ENCODE assay signal across 18 cellular contexts in the genomic region with DNA sequence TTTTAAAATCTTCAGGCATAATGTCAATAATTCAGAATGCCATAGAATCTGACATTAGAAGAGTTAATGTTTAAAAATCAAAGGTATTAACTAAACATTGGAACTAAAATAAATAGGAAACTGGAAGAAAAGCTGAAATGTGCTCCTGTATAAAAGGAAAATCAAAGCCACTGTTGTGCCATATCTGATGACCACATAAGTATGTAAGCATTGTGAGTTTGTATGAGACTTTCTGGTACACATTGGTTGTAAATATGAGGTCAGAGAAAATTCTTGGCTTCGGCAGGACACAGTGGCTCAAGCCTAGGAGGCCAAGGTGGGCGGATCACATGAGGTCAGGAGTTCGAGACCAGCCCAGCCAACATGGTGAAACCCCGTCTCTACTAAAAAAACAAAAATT. TPM values are rescaled to one million over a fixed set of nuclear protein-coding genes. Genes with fewer than 3 reads are reported as not detected.
DNase-seq lines count a peak whose midpoint lies in the region; ATAC-seq and TF ChIP-seq lines count a peak whose summit lies in the region.
"Had no signal": no experiment of that assay in that cellular context is flagged by ENCODE, and none has a peak within 500 bp of the region (broad histone marks: within the 10 kb centered on the region; RNA-seq: fewer than 3 reads in every experiment).

No MANE protein-coding gene starts in this region.

- DNase-seq in CD14-positive monocyte (ENCODE audit: low spot score), result no peak
- DNase-seq in fibroblast of mammary gland (ENCODE audit: low read depth), result peak; percentile 52
- peak; percentile 18 for DNase-seq in renal cortical epithelial cell (ENCODE audit: low read depth)
- DNase-seq in activated CD4-positive, alpha-beta memory T cell treated with anti-CD3 and anti-CD28 coated beads, Interleukin-2, amount 10 ng/mL, durations not matched to agents 7 days and 5 days, result no peak
- no peak for DNase-seq in anterior cingulate cortex (lab: John Stamatoyannopoulos, UW)
- DNase-seq in WERI-Rb-1, result no peak
- DNase-seq in tibial artery, result no peak
- DNase-seq: CD8-positive, alpha-beta memory T cell; NCI-H1417 treated with DMSO at 0.1 percent for 48 hours; NCI-H187 treated with DMSO at 0.1 percent for 48 hours; NCI-H345; NCI-H524 treated with DMSO at 0.1 percent for 48 hours; PC-9 had no signal

- peaks cover 0 to 5% (median 0%) of the 10 kb centered on the region in 3 donors for H3K27me3 Mint-ChIP-seq in CD14-positive monocyte (ENCODE audit: low read depth in 3 of 3)
- H3K27me3 Mint-ChIP-seq in activated T-helper 17 cell treated with anti-CD3 and anti-CD28 coated beads, Interleukin-2, amount 50 U/mL, for 72 hours, result no peaks in the 10 kb centered on the region
- peaks cover 14% of the 10 kb centered on the region for H3K27me3 Mint-ChIP-seq in activated CD4-positive, alpha-beta memory T cell treated with anti-CD3 and anti-CD28 coated beads, Interleukin-2, amount 10 ng/mL, durations not matched to agents 7 days and 5 days

- H3K36me3 Mint-ChIP-seq in CD14-positive monocyte, result no peaks in the 10 kb centered on the region
- H3K36me3 Mint-ChIP-seq in activated T-helper 17 cell treated with anti-CD3 and anti-CD28 coated beads, Interleukin-2, amount 50 U/mL, for 72 hours (ENCODE audit: low read depth), result no peaks in the 10 kb centered on the region
- H3K36me3 Mint-ChIP-seq in activated CD4-positive, alpha-beta memory T cell treated with anti-CD3 and anti-CD28 coated beads, Interleukin-2, amount 10 ng/mL, durations not matched to agents 7 days and 5 days (ENCODE audit: low read depth), result no peaks in the 10 kb centered on the region

- no peaks in the 10 kb centered on the region for H3K27me3 ChIP-seq in WERI-Rb-1 (ENCODE audit: insufficient read depth, low read depth, severe bottlenecking)
- H3K27me3 ChIP-seq in tibial artery, result no peaks in the 10 kb centered on the region
- H3K27me3 ChIP-seq: BLaER1 treated with 17β-estradiol and CSF1 and Interleukin-3, amounts not matched to agents 10 nM and 100 nM had no signal

- no peak overlapping the region for H3K4me3 ChIP-seq in fibroblast of mammary gland (ENCODE audit: control insufficient read depth, low read depth, low read length)
- H3K4me3 ChIP-seq in WERI-Rb-1 (ENCODE audit: low read depth, low read length), result no peak overlapping the region
- H3K4me3 ChIP-seq in tibial artery, result no peak overlapping the region
- H3K4me3 ChIP-seq: A549; BLaER1 treated with 17β-estradiol and CSF1 and Interleukin-3, amounts not matched to agents 10 nM and 100 nM; PC-9 had no signal

- H3K27ac Mint-ChIP-seq in CD14-positive monocyte, result peak overlapping the region in 4 of 7 donors; percentile 27 to 80 (median 55)
- peak overlapping the region; percentile 82 for H3K27ac Mint-ChIP-seq in activated T-helper 17 cell treated with anti-CD3 and anti-CD28 coated beads, Interleukin-2, amount 50 U/mL, for 72 hours
- no peak overlapping the region for H3K27ac Mint-ChIP-seq in activated CD4-positive, alpha-beta memory T cell treated with anti-CD3 and anti-CD28 coated beads, Interleukin-2, amount 10 ng/mL, durations not matched to agents 7 days and 5 days
- H3K27ac Mint-ChIP-seq: CD8-positive, alpha-beta memory T cell had no signal

- TF ChIP-seq CTCF in CD14-positive monocyte (IDR thresholded peaks at IDR 0.05) (no peak), fibroblast of mammary gland (conservative IDR thresholded peaks at IDR 0.05; ENCODE audit: control insufficient read depth, insufficient read depth, low read depth, low read length) (no peak), WERI-Rb-1 (IDR thresholded peaks at IDR 0.05; ENCODE audit: low read depth, low read length) (no peak), tibial artery (IDR thresholded peaks at IDR 0.05) (no peak)

- H3K4me1 Mint-ChIP-seq in CD14-positive monocyte, result peaks cover 28% of the 10 kb centered on the region
- peaks cover 19% of the 10 kb centered on the region for H3K4me1 Mint-ChIP-seq in activated T-helper 17 cell treated with anti-CD3 and anti-CD28 coated beads, Interleukin-2, amount 50 U/mL, for 72 hours
- peaks cover 27% of the 10 kb centered on the region for H3K4me1 Mint-ChIP-seq in activated CD4-positive, alpha-beta memory T cell treated with anti-CD3 and anti-CD28 coated beads, Interleukin-2, amount 10 ng/mL, durations not matched to agents 7 days and 5 days

- POLR2A ChIA-PET in activated CD4-positive, alpha-beta memory T cell treated with anti-CD3 and anti-CD28 coated beads, Interleukin-2, amount 10 ng/mL, durations not matched to agents 7 days and 5 days (lab: Charles Lee), result interaction anchor here (0.8 kb wide), 1 partner anchor 109 kb away, joined by 4 read pairs; no protein-coding TSS in a partner anchor

- H3K4me1 ChIP-seq in tibial artery, result peaks cover 0 to 16% (median 5%) of the 10 kb centered on the region in 4 donors

- no peak overlapping the region for H3K4me3 Mint-ChIP-seq in CD14-positive monocyte
- peak overlapping the region; percentile 33 for H3K4me3 Mint-ChIP-seq in activated T-helper 17 cell treated with anti-CD3 and anti-CD28 coated beads, Interleukin-2, amount 50 U/mL, for 72 hours
- H3K4me3 Mint-ChIP-seq in activated CD4-positive, alpha-beta memory T cell treated with anti-CD3 and anti-CD28 coated beads, Interleukin-2, amount 10 ng/mL, durations not matched to agents 7 days and 5 days, result no peak overlapping the region
- H3K4me3 Mint-ChIP-seq: CD8-positive, alpha-beta memory T cell had no signal

- H3K36me3 ChIP-seq in WERI-Rb-1, result no peaks in the 10 kb centered on the region
- H3K36me3 ChIP-seq in tibial artery, result no peaks in the 10 kb centered on the region
- H3K36me3 ChIP-seq: BLaER1 treated with 17β-estradiol and CSF1 and Interleukin-3, amounts not matched to agents 10 nM and 100 nM had no signal

- CTCF ChIA-PET in activated CD4-positive, alpha-beta memory T cell treated with anti-CD3 and anti-CD28 coated beads, Interleukin-2, amount 10 ng/mL, durations not matched to agents 7 days and 5 days (lab: Charles Lee), result no interaction called here

- no peak for ATAC-seq in activated T-helper 17 cell treated with anti-CD3 and anti-CD28 coated beads, Interleukin-2, amount 50 U/mL, for 72 hours (replicated peaks)
- ATAC-seq: A549 had no signal

- no peaks in the 10 kb centered on the region for H3K9me3 ChIP-seq in WERI-Rb-1 (ENCODE audit: severe bottlenecking)
- no peaks in the 10 kb centered on the region for H3K9me3 ChIP-seq in tibial artery
- H3K9me3 ChIP-seq: A549 had no signal

- H3K27ac ChIP-seq in WERI-Rb-1, result no peak overlapping the region
- H3K27ac ChIP-seq in tibial artery, result no peak overlapping the region
- H3K27ac ChIP-seq: A549, KMS-11, PC-9, RWPE1 had no signal

- intact Hi-C loops in CD14-positive monocyte (cut with micrococcal nuclease) (no loop called here), tibial artery (cut with DNase I; ENCODE audit: low total_unique reads) (no loop called here)

- peaks cover 0 to 3% (median 0%) of the 10 kb centered on the region in 7 donors for H3K9me3 Mint-ChIP-seq in CD14-positive monocyte
- H3K9me3 Mint-ChIP-seq in activated T-helper 17 cell treated with anti-CD3 and anti-CD28 coated beads, Interleukin-2, amount 50 U/mL, for 72 hours, result no peaks in the 10 kb centered on the region
- H3K9me3 Mint-ChIP-seq in activated CD4-positive, alpha-beta memory T cell treated with anti-CD3 and anti-CD28 coated beads, Interleukin-2, amount 10 ng/mL, durations not matched to agents 7 days and 5 days, result no peaks in the 10 kb centered on the region
- H3K9me3 Mint-ChIP-seq: CD8-positive, alpha-beta memory T cell had no signal

RNA-seq across cellular contexts. Expression of a gene that starts 48.3 kb away (rescaled TPM):
- 10 to 100 TPM; 10.8 to 11.6 TPM for polyA plus RNA-seq in CD14-positive monocyte
- total RNA-seq in activated T-helper 17 cell treated with anti-CD3 and anti-CD28 coated beads, Interleukin-2, amount 50 U/mL, for 72 hours, result 10 to 100 TPM; 54.2 to 69.4 TPM
- 41.7 and 59.2 TPM in 2 replicates for total RNA-seq in renal cortical epithelial cell
- total RNA-seq in activated CD4-positive, alpha-beta memory T cell treated with anti-CD3 and anti-CD28 coated beads, Interleukin-2, amount 10 ng/mL, durations not matched to agents 7 days and 5 days, result 10 to 100 TPM; 45.5 to 48.9 TPM

Comparison
In these comparisons a context has a peak if more than half of its experiments do, and no peak if none do; other contexts are left out.
1. DNase-seq: peak in fibroblast of mammary gland (single experiment) and renal cortical epithelial cell (single experiment); none in CD14-positive monocyte (single experiment), activated CD4-positive, alpha-beta memory T cell treated with anti-CD3 and anti-CD28 coated beads, Interleukin-2, amount 10 ng/mL, durations not matched to agents 7 days and 5 days (single experiment), anterior cingulate cortex (0 of 58), WERI-Rb-1 (single experiment) and tibial artery (0 of 2).